Comparison of ENCODE assay signal across 8 cellular contexts in genomic region chr5:134846641-134846960, GRCh38. TPM values are rescaled to one million over a fixed set of nuclear protein-coding genes. Genes with fewer than 3 reads are reported as not detected.
DNase-seq lines count a peak whose midpoint lies in the region; TF ChIP-seq lines count a peak whose summit lies in the region.

No MANE protein-coding gene starts in this region.

- no peaks in the 10 kb centered on the region for H3K9me3 Mint-ChIP-seq in stimulated activated naive CD8-positive, alpha-beta T cell treated with anti-CD3 and anti-CD28 coated beads, Interleukin-15, Interleukin-2, amounts not matched to agents 100 ng/mL and 50 ng/mL, for 24 hours

- no peaks in the 10 kb centered on the region for H3K36me3 ChIP-seq in ascending aorta

- TF ChIP-seq CTCF in ascending aorta (IDR thresholded peaks at IDR 0.05), result no peak

- H3K27ac Mint-ChIP-seq in stimulated activated naive CD8-positive, alpha-beta T cell treated with anti-CD3 and anti-CD28 coated beads, Interleukin-15, Interleukin-2, amounts not matched to agents 100 ng/mL and 50 ng/mL, for 24 hours, result peak overlapping the region; percentile 93

- H3K4me3 ChIP-seq in ascending aorta, result peak overlapping the region; percentile 92 to 94

- no peaks in the 10 kb centered on the region for H3K27me3 ChIP-seq in ascending aorta
- H3K27me3 ChIP-seq in layer of hippocampus (ENCODE audit: control insufficient read depth, insufficient read depth, low read length), result no peaks in the 10 kb centered on the region

- intact Hi-C loops in ascending aorta (cut with DNase I), result loop anchor here (2.0 to 5.0 kb wide), 3 partner anchors 28 to 109 kb away; partner anchors contain the start of genes CAMLG, DDX46 and TXNDC15

- no peaks in the 10 kb centered on the region for H3K9me3 ChIP-seq in ascending aorta

- H3K4me1 ChIP-seq in ascending aorta, result peaks cover 6 to 36% of the 10 kb centered on the region in 2 donors

- H3K27me3 Mint-ChIP-seq in stimulated activated naive CD8-positive, alpha-beta T cell treated with anti-CD3 and anti-CD28 coated beads, Interleukin-15, Interleukin-2, amounts not matched to agents 100 ng/mL and 50 ng/mL, for 24 hours, result no peaks in the 10 kb centered on the region

- H3K4me3 Mint-ChIP-seq in stimulated activated naive CD8-positive, alpha-beta T cell treated with anti-CD3 and anti-CD28 coated beads, Interleukin-15, Interleukin-2, amounts not matched to agents 100 ng/mL and 50 ng/mL, for 24 hours, result peak overlapping the region; percentile 95

- DNase-seq in activated CD8-positive, alpha-beta memory T cell treated with anti-CD3 and anti-CD28 coated beads for 48 hours (ENCODE audit: low read depth in 2 of 3, low spot score in 2 of 3), result peak in 2 of 3 experiments; percentile 6 to 12
- DNase-seq in activated CD8-positive, alpha-beta memory T cell treated with anti-CD3 and anti-CD28 coated beads for 24 hours, result no peak
- DNase-seq in NCI-H226 (peak; percentile 1), ascending aorta (ENCODE audit: low spot score in 2 of 2) (no peak), NK-92 (lab: John Stamatoyannopoulos, UW; ENCODE audit: unreplicated experiment) (no peak), HuH-7 (ENCODE audit: low spot score) (no peak)

- H3K27ac ChIP-seq in ascending aorta, result peak overlapping the region; percentile 95 to 97
- peak overlapping the region; percentile 90 for H3K27ac ChIP-seq in layer of hippocampus (ENCODE audit: low read depth, low read length)

- H3K36me3 Mint-ChIP-seq in stimulated activated naive CD8-positive, alpha-beta T cell treated with anti-CD3 and anti-CD28 coated beads, Interleukin-15, Interleukin-2, amounts not matched to agents 100 ng/mL and 50 ng/mL, for 24 hours (ENCODE audit: low read depth), result peaks cover 29% of the 10 kb centered on the region

- peaks cover 46% of the 10 kb centered on the region for H3K4me1 Mint-ChIP-seq in stimulated activated naive CD8-positive, alpha-beta T cell treated with anti-CD3 and anti-CD28 coated beads, Interleukin-15, Interleukin-2, amounts not matched to agents 100 ng/mL and 50 ng/mL, for 24 hours (ENCODE audit: low read depth)

RNA-seq across cellular contexts. Expression of gene C5orf24, which starts 0.8 kb away (rescaled TPM):
- 36.5 TPM for total RNA-seq in ascending aorta

RNA-seq across cellular contexts. Expression of gene TXNDC15, which starts 27.6 kb away (rescaled TPM):
- total RNA-seq in ascending aorta, result 211 TPM

RNA-seq across cellular contexts. Expression of gene PCBD2, which starts 58.3 kb away (rescaled TPM):
- total RNA-seq in ascending aorta, result 7.6 TPM

Comparison
In these comparisons a context has a peak if more than half of its experiments do, and no peak if none do; other contexts are left out.
1. DNase-seq: peak in activated CD8-positive, alpha-beta memory T cell treated with anti-CD3 and anti-CD28 coated beads for 48 hours (2 of 3) and NCI-H226 (single experiment); none in activated CD8-positive, alpha-beta memory T cell treated with anti-CD3 and anti-CD28 coated beads for 24 hours (single experiment), ascending aorta (0 of 2), NK-92 (single experiment) and HuH-7 (single experiment).